Comparison of ENCODE assay signal across 1 cellular context in genomic region chr12:105852496-105852895, GRCh38.
TF ChIP-seq lines count a peak whose summit lies in the region.

No MANE protein-coding gene starts in this region.

TF ChIP-seq in endothelial cell of umbilical vein, 7 proteins besides CTCF, POLR2A, EP300 and RAD21:
- TF ChIP-seq GATA2 (IDR thresholded peaks at IDR 0.05; ENCODE audit: insufficient read depth, insufficient read length, low read depth, low read length) (no peak), FOS (IDR thresholded peaks at IDR 0.05; ENCODE audit: borderline replicate concordance, insufficient read depth, low read length) (no peak), MYC (IDR thresholded peaks at IDR 0.05; ENCODE audit: low read depth, low read length) (no peak), JUN (IDR thresholded peaks at IDR 0.05; ENCODE audit: borderline replicate concordance, insufficient read depth, insufficient read length, low read depth) (no peak), POLR2AphosphoS5 (IDR thresholded peaks at IDR 0.05; ENCODE audit: insufficient read depth, low read depth, low read length) (no peak), EZH2 (IDR thresholded peaks at IDR 0.05; ENCODE audit: borderline replicate concordance, low read depth, low read length, severe bottlenecking) (no peak)
- TF ChIP-seq, protein P1, sequence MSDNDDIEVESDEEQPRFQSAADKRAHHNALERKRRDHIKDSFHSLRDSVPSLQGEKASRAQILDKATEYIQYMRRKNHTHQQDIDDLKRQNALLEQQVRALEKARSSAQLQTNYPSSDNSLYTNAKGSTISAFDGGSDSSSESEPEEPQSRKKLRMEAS (IDR thresholded peaks at IDR 0.05; ENCODE audit: insufficient read depth, insufficient read length): no peak
